ENCODE assay signal across 20 cellular contexts in the genomic region with DNA sequence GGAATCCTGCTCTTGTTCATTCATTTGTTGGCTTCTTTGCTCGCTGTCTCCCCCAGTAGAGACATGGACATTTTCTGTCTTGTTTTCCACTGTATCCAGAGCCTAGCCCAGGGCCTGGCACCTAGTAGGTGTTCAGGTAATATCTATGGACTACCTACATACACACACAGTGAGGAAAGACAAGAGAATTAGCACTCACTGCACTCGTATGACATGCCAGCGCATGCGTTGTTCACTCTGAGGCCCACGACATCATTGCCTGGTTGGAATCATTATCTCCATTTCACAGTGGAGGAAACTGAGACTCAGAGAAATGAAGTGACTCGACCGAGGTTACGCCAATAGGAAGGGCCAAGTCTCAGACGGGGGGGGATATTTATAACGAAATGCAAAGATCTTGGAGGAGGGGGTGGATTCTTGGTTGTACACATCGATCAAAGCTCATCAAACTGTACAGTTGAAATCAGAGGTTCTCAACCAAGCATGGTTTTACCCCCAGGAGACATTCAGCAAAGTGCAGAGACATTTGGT.
"Had no signal": no experiment of that assay in that cellular context is flagged by ENCODE, and none has a peak within 500 bp of the region (broad histone marks: within the 10 kb centered on the region; RNA-seq: fewer than 3 reads in every experiment).

No MANE protein-coding gene starts in this region.

- H3K4me3 Mint-ChIP-seq: activated T-helper 1 cell treated with anti-CD3 and anti-CD28 coated beads, Interleukin-12 subunit alpha, Interleukin-12 subunit beta, Interleukin-2, Interleukin-4 antibody, amounts not matched to agents 30 ng/mL and 10 ng/mL and 1 ng/mL, durations not matched to agents 14 hours and 24 hours and 36 hours; endodermal cell; memory B cell; neural progenitor cell; stimulated activated memory B cell treated with anti-CD40 and anti-IgM and Interleukin-4, amounts not matched to agents 10 μg/mL and 1 μg/mL and 100 μg/mL, for 72 hours; type B pancreatic cell had no signal

- H3K27me3 ChIP-seq: breast epithelium, neural progenitor cell had no signal

- H3K27me3 Mint-ChIP-seq: type B pancreatic cell had no signal

- H3K36me3 ChIP-seq: breast epithelium, heart left ventricle, neural progenitor cell had no signal

- DNase-seq: activated CD4-positive, alpha-beta T cell treated with anti-CD3 and anti-CD28 coated beads, Interleukin-2, amount 50 U/mL, for 1 hour; aorta; cerebellar nuclear complex; dermis blood vessel endothelial cell; endodermal cell; heart left ventricle; left cardiac atrium; stimulated activated CD4-positive, alpha-beta T cell treated with anti-CD3 and anti-CD28 coated beads, Interleukin-12 subunit alpha, Interleukin-12 subunit beta, amount 100 ng/mL, for 4 hours; stimulated activated CD4-positive, alpha-beta T cell treated with anti-CD3 and anti-CD28 coated beads, Interleukin-2, amount 100 ng/mL, for 24 hours; T-helper 1 cell; T1000 had no signal

- H3K9me3 Mint-ChIP-seq: activated T-helper 1 cell treated with anti-CD3 and anti-CD28 coated beads, Interleukin-12 subunit alpha, Interleukin-12 subunit beta, Interleukin-2, Interleukin-4 antibody, amounts not matched to agents 30 ng/mL and 10 ng/mL and 1 ng/mL, durations not matched to agents 14 hours and 24 hours and 36 hours; endodermal cell; neural progenitor cell had no signal

- H3K27ac ChIP-seq: breast epithelium, heart left ventricle, neural progenitor cell, parathyroid adenoma, SK-N-MC had no signal

- H2AFZ ChIP-seq: neural progenitor cell, parathyroid adenoma had no signal

- H3K27ac Mint-ChIP-seq: activated T-helper 1 cell treated with anti-CD3 and anti-CD28 coated beads, Interleukin-12 subunit alpha, Interleukin-12 subunit beta, Interleukin-2, Interleukin-4 antibody, amounts not matched to agents 30 ng/mL and 10 ng/mL and 1 ng/mL, durations not matched to agents 14 hours and 24 hours and 36 hours; endodermal cell; memory B cell; neural progenitor cell; stimulated activated memory B cell treated with anti-CD40 and anti-IgM and Interleukin-4, amounts not matched to agents 10 μg/mL and 1 μg/mL and 100 μg/mL, for 72 hours; type B pancreatic cell had no signal

- H3K79me2 ChIP-seq: parathyroid adenoma had no signal

- ATAC-seq: activated CD4-positive, CD25-positive, alpha-beta regulatory T cell treated with anti-CD3 and anti-CD28 coated beads, Interleukin-2, amount 50 U/mL, for 24 hours; stimulated activated memory B cell treated with anti-CD40 and anti-IgM and Interleukin-4, amounts not matched to agents 10 μg/mL and 1 μg/mL and 100 μg/mL, for 72 hours had no signal

- H3K4me1 ChIP-seq: breast epithelium, neural progenitor cell, parathyroid adenoma had no signal

- H3K9me3 ChIP-seq: breast epithelium, heart left ventricle had no signal

- H3K4me1 Mint-ChIP-seq: endodermal cell; memory B cell; stimulated activated memory B cell treated with anti-CD40 and anti-IgM and Interleukin-4, amounts not matched to agents 10 μg/mL and 1 μg/mL and 100 μg/mL, for 72 hours had no signal

- H3K4me3 ChIP-seq: breast epithelium, heart left ventricle, neural progenitor cell, SK-N-MC had no signal

- H3K4me2 ChIP-seq: neural progenitor cell had no signal

- H3K36me3 Mint-ChIP-seq: neural progenitor cell; stimulated activated memory B cell treated with anti-CD40 and anti-IgM and Interleukin-4, amounts not matched to agents 10 μg/mL and 1 μg/mL and 100 μg/mL, for 72 hours; type B pancreatic cell had no signal

- H3K9ac ChIP-seq: neural progenitor cell, parathyroid adenoma had no signal
